Comparison of ENCODE assay signal across 12 cellular contexts in the genomic region with DNA sequence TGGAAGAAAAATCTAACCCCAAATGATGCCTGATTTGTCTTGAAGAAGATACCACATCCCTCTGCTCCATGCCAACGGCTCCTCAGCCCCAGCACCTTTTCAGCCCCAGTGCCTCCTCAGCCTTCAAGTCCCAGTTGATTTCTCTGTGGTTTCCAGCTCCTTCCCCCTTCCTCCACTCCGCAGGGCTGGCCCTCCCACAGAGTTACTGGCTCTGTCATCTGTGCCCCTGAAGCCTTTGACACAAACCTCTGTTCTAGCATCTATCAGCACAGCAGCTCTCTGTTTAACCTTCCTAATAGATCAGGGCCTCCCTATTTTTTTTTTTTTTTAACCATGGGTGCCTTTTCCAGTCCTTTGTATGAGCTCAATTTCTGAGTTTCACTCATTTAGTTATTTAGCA.
A peak's percentile ranks its signal among the peaks of the same experiment; 100 is the strongest.
DNase-seq lines count a peak whose midpoint lies in the region; ATAC-seq and TF ChIP-seq lines count a peak whose summit lies in the region.
"Had no signal": no experiment of that assay in that cellular context is flagged by ENCODE, and none has a peak within 500 bp of the region (broad histone marks: within the 10 kb centered on the region; RNA-seq: fewer than 3 reads in every experiment).

No MANE protein-coding gene starts in this region.

- no peak overlapping the region for H3K4me3 ChIP-seq in HEK293 (ENCODE audit: low read depth, low read length)
- no peak overlapping the region for H3K4me3 ChIP-seq in Caco-2 (ENCODE audit: low read depth, low read length)
- H3K4me3 ChIP-seq: Peyer's patch, uterus had no signal

- ATAC-seq in WTC11, result peak; percentile 42

- no peaks in the 10 kb centered on the region for H3K9me3 Mint-ChIP-seq in WTC11
- no peaks in the 10 kb centered on the region for H3K9me3 Mint-ChIP-seq in progenitor cell of endocrine pancreas (ENCODE audit: low read depth)
- H3K9me3 Mint-ChIP-seq in Caco-2 (ENCODE audit: unreplicated experiment), result no peaks in the 10 kb centered on the region

- POLR2A ChIA-PET in HEK293 (lab: Yijun Ruan, JAX) (no interaction called here), WTC11 (lab: Charles Lee) (no interaction called here), Caco-2 (lab: Charles Lee) (no interaction called here)

- H3K27ac Mint-ChIP-seq in WTC11 (no peak overlapping the region), progenitor cell of endocrine pancreas (peak overlapping the region; percentile 68), Caco-2 (ENCODE audit: unreplicated experiment) (no peak overlapping the region)

- H3K4me1 ChIP-seq in HEK293 (ENCODE audit: control insufficient read depth, insufficient read depth, low read length) (no peaks in the 10 kb centered on the region), Caco-2 (no peaks in the 10 kb centered on the region)
- H3K4me1 ChIP-seq: Peyer's patch, uterus had no signal

- no peak for TF ChIP-seq CTCF in HEK293 (tag by site-specific recombination; IDR thresholded peaks at IDR 0.05)
- TF ChIP-seq CTCF in WTC11 (IDR thresholded peaks at IDR 0.05), result no peak
- TF ChIP-seq CTCF in progenitor cell of endocrine pancreas (IDR thresholded peaks at IDR 0.05; ENCODE audit: unreplicated experiment), result no peak
- TF ChIP-seq CTCF in Caco-2 (IDR thresholded peaks at IDR 0.05; ENCODE audit: insufficient read depth in 1 of 2, low read depth in 1 of 2, low read length in 1 of 2, severe bottlenecking in 1 of 2, unreplicated experiment in 1 of 2), result no peak

- H3K4me1 Mint-ChIP-seq in WTC11 (peaks cover 39% of the 10 kb centered on the region), progenitor cell of endocrine pancreas (ENCODE audit: low read depth) (peaks cover 7% of the 10 kb centered on the region), Caco-2 (ENCODE audit: low read depth, unreplicated experiment) (peaks cover 5% of the 10 kb centered on the region)

- BruUV-seq in Caco-2 (replicated peaks; lab: Mats Ljungman, UMichigan), result no TSS peak

- DNase-seq in Daoy (ENCODE audit: low read depth) (peak; percentile 30), WTC11 (ENCODE audit: low spot score) (peak; percentile 16), progenitor cell of endocrine pancreas (ENCODE audit: low spot score, unreplicated experiment) (no peak), NCI-H1092 treated with DMSO at 0.1 percent for 48 hours (lab: John Stamatoyannopoulos, UW) (no peak), Caco-2 (no peak)
- DNase-seq in central memory CD4-positive, alpha-beta T cell, result no peak
- DNase-seq: anterior cingulate cortex, DMS79 treated with DMSO at 0.1 percent for 48 hours, Peyer's patch, uterus had no signal

- no peaks in the 10 kb centered on the region; the same call in 1 of the 2 replicates for H3K27me3 ChIP-seq in Caco-2 (replicated peaks; ENCODE audit: control insufficient read depth, insufficient read depth, low read length)
- H3K27me3 ChIP-seq: Peyer's patch, uterus had no signal

- intact Hi-C loops in Caco-2 (cut with micrococcal nuclease; ENCODE audit: unreplicated experiment), result no loop called here

- H3K9me3 ChIP-seq in HEK293 (ENCODE audit: control insufficient read depth, insufficient read depth, low read depth, low read length) (no peaks in the 10 kb centered on the region), Caco-2 (no peaks in the 10 kb centered on the region)
- H3K9me3 ChIP-seq: Peyer's patch, uterus had no signal

- H3K27me3 Mint-ChIP-seq in WTC11 (ENCODE audit: low read depth), result no peaks in the 10 kb centered on the region
- H3K27me3 Mint-ChIP-seq in progenitor cell of endocrine pancreas, result peaks cover 14% of the 10 kb centered on the region
- peaks cover 4% of the 10 kb centered on the region for H3K27me3 Mint-ChIP-seq in Caco-2 (ENCODE audit: insufficient read depth, unreplicated experiment)

- no peaks in the 10 kb centered on the region for H3K36me3 Mint-ChIP-seq in WTC11
- H3K36me3 Mint-ChIP-seq in progenitor cell of endocrine pancreas (ENCODE audit: insufficient read depth), result no peaks in the 10 kb centered on the region
- H3K36me3 Mint-ChIP-seq in Caco-2 (ENCODE audit: insufficient read depth, unreplicated experiment), result peaks cover 5% of the 10 kb centered on the region

- H3K4me3 Mint-ChIP-seq in WTC11 (no peak overlapping the region), progenitor cell of endocrine pancreas (ENCODE audit: low read depth) (peak overlapping the region; percentile 11), Caco-2 (ENCODE audit: unreplicated experiment) (no peak overlapping the region)

- H3K36me3 ChIP-seq in HEK293 (ENCODE audit: control insufficient read depth in 2 of 2, insufficient read depth in 1 of 2, low read length in 2 of 2), result no peaks in the 10 kb centered on the region
- H3K36me3 ChIP-seq in Caco-2 (ENCODE audit: control insufficient read depth, insufficient read depth, low read length), result no peaks in the 10 kb centered on the region
- H3K36me3 ChIP-seq: Peyer's patch, uterus had no signal

- H3K27ac ChIP-seq in HEK293 (ENCODE audit: extremely low read depth, low read depth, low read length), result no peak overlapping the region
- H3K27ac ChIP-seq: Peyer's patch, uterus, VCaP had no signal

- CTCF ChIA-PET in HEK293 (lab: Yijun Ruan, JAX) (interaction anchor here (0.6 kb wide), 1 partner anchor 41 kb away, joined by 3 read pairs; no protein-coding TSS in a partner anchor), WTC11 (lab: Charles Lee) (no interaction called here), Caco-2 (lab: Charles Lee) (no interaction called here)

TF ChIP-seq in HEK293, 187 proteins besides CTCF, POLR2A, EP300 and RAD21:
- TF ChIP-seq ZIC2 (tag by site-specific recombination; IDR thresholded peaks at IDR 0.05) (peak; percentile 38; the same call in 1 of the 2 replicates), ZNF19 (tag by site-specific recombination; IDR thresholded peaks at IDR 0.05; ENCODE audit: low read depth) (no peak)

TF ChIP-seq in WTC11, 78 proteins besides CTCF, POLR2A, EP300 and RAD21:
- TF ChIP-seq E2F4 (CRISPR knock-in tag; IDR thresholded peaks at IDR 0.05; ENCODE audit: borderline replicate concordance, low read depth), result no peak
TF ChIP-seq in WTC11: peak in this region for 0.

Comparison
In these comparisons a context has a peak if more than half of its experiments do, and no peak if none do; other contexts are left out.
1. DNase-seq: peak in Daoy (single experiment) and WTC11 (single experiment); none in progenitor cell of endocrine pancreas (single experiment), NCI-H1092 treated with DMSO at 0.1 percent for 48 hours (single experiment), Caco-2 (0 of 2) and central memory CD4-positive, alpha-beta T cell (single experiment).